Comparison of ENCODE assay signal across 8 cellular contexts in the genomic region with DNA sequence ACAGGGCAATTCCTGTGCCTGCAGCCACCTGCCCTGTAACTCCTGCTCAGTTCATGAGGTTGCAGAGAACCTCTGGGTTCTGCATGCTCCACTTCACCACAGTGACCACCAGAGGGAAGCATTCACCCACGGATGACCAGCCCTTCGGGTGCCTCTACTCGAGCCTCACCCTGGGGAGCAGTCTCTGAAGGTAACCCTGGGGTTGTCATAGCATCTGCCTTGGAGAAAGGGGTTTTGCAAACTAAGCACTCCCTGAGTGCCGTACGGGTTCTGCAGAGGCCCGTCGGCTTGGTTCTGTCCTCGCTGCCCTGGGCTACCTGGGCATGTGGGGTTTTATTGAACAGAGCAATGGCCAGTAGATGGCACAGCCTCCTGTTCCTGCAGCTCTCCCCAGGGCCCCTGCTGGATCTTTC. TPM values are rescaled to one million over a fixed set of nuclear protein-coding genes. Genes with fewer than 3 reads are reported as not detected.
DNase-seq lines count a peak whose midpoint lies in the region; ATAC-seq and TF ChIP-seq lines count a peak whose summit lies in the region.

No MANE protein-coding gene starts in this region.

- no peaks in the 10 kb centered on the region for H3K36me3 Mint-ChIP-seq in activated T-helper 1 cell treated with anti-CD3 and anti-CD28 coated beads, Interleukin-12 subunit alpha, Interleukin-12 subunit beta, Interleukin-2, Interleukin-4 antibody, amounts not matched to agents 30 ng/mL and 10 ng/mL and 1 ng/mL, durations not matched to agents 14 hours and 24 hours and 36 hours (ENCODE audit: low read depth)

- H3K27ac Mint-ChIP-seq in activated T-helper 1 cell treated with anti-CD3 and anti-CD28 coated beads, Interleukin-12 subunit alpha, Interleukin-12 subunit beta, Interleukin-2, Interleukin-4 antibody, amounts not matched to agents 30 ng/mL and 10 ng/mL and 1 ng/mL, durations not matched to agents 14 hours and 24 hours and 36 hours: no peak overlapping the region

- H3K9me3 Mint-ChIP-seq in activated T-helper 1 cell treated with anti-CD3 and anti-CD28 coated beads, Interleukin-12 subunit alpha, Interleukin-12 subunit beta, Interleukin-2, Interleukin-4 antibody, amounts not matched to agents 30 ng/mL and 10 ng/mL and 1 ng/mL, durations not matched to agents 14 hours and 24 hours and 36 hours: no peaks in the 10 kb centered on the region

- H3K9me3 ChIP-seq in vagina: no peaks in the 10 kb centered on the region

- TF ChIP-seq POLR2A in vagina (IDR thresholded peaks at IDR 0.05): no peak

- no peaks in the 10 kb centered on the region for H3K4me1 ChIP-seq in vagina

- no peak overlapping the region for H3K4me3 Mint-ChIP-seq in activated T-helper 1 cell treated with anti-CD3 and anti-CD28 coated beads, Interleukin-12 subunit alpha, Interleukin-12 subunit beta, Interleukin-2, Interleukin-4 antibody, amounts not matched to agents 30 ng/mL and 10 ng/mL and 1 ng/mL, durations not matched to agents 14 hours and 24 hours and 36 hours

- DNase-seq in AG10803 (ENCODE audit: low read depth) (peak; percentile 37), HS-5 (ENCODE audit: low read depth) (peak; percentile 11), RPMI7951 (ENCODE audit: low read depth) (peak; percentile 68), foreskin melanocyte (peak; percentile 35), posterior cingulate gyrus (peak; percentile 53 to 95 (median 68)), vagina (ENCODE audit: extremely low spot score in 2 of 2) (no peak)
- DNase-seq in activated T-helper 1 cell treated with anti-CD3 and anti-CD28 coated beads, Interleukin-12 subunit alpha, Interleukin-12 subunit beta, Interleukin-2, Interleukin-4 antibody, amounts not matched to agents 30 ng/mL and 10 ng/mL and 1 ng/mL, durations not matched to agents 14 hours and 24 hours and 36 hours (ENCODE audit: low spot score): peak; percentile 54

- H3K27ac ChIP-seq in vagina: no peak overlapping the region

- intact Hi-C loops in activated T-helper 1 cell treated with anti-CD3 and anti-CD28 coated beads, Interleukin-12 subunit alpha, Interleukin-12 subunit beta, Interleukin-2, Interleukin-4 antibody, amounts not matched to agents 30 ng/mL and 10 ng/mL and 1 ng/mL, durations not matched to agents 14 hours and 24 hours and 36 hours (cut with micrococcal nuclease): loop anchor here (1.0 to 10.0 kb wide), 3 partner anchors 105 to 273 kb away; no protein-coding TSS in a partner anchor
- intact Hi-C loops in posterior cingulate gyrus (cut with DNase I) (no loop called here), vagina (cut with DNase I) (no loop called here)

- H3K4me3 ChIP-seq in AG10803 (ENCODE audit: low read length) (no peak overlapping the region), vagina (no peak overlapping the region)

- H3K4me1 Mint-ChIP-seq in activated T-helper 1 cell treated with anti-CD3 and anti-CD28 coated beads, Interleukin-12 subunit alpha, Interleukin-12 subunit beta, Interleukin-2, Interleukin-4 antibody, amounts not matched to agents 30 ng/mL and 10 ng/mL and 1 ng/mL, durations not matched to agents 14 hours and 24 hours and 36 hours (ENCODE audit: low read depth): no peaks in the 10 kb centered on the region

- no peaks in the 10 kb centered on the region for H3K36me3 ChIP-seq in vagina

- TF ChIP-seq CTCF in AG10803 (conservative IDR thresholded peaks at IDR 0.05; ENCODE audit: low read length) (peak; percentile 80), vagina (IDR thresholded peaks at IDR 0.05) (peak; percentile 22 to 41 (median 23))

- no peaks in the 10 kb centered on the region for H3K27me3 ChIP-seq in vagina

- peaks cover under 1% of the 10 kb centered on the region for H3K27me3 Mint-ChIP-seq in activated T-helper 1 cell treated with anti-CD3 and anti-CD28 coated beads, Interleukin-12 subunit alpha, Interleukin-12 subunit beta, Interleukin-2, Interleukin-4 antibody, amounts not matched to agents 30 ng/mL and 10 ng/mL and 1 ng/mL, durations not matched to agents 14 hours and 24 hours and 36 hours (ENCODE audit: insufficient read depth)

- ATAC-seq in GM19023 (IDR thresholded peaks at IDR 0.05; ENCODE audit: unreplicated experiment): peak; percentile 79

RNA-seq across cellular contexts. Expression of gene CST5, which starts 10.2 kb away (rescaled TPM):
- total RNA-seq in RPMI7951 (2014; rRNA removed; shearing (Covaris generic)): not detected in 2 replicates
- total RNA-seq in activated T-helper 1 cell treated with anti-CD3 and anti-CD28 coated beads, Interleukin-12 subunit alpha, Interleukin-12 subunit beta, Interleukin-2, Interleukin-4 antibody, amounts not matched to agents 30 ng/mL and 10 ng/mL and 1 ng/mL, durations not matched to agents 14 hours and 24 hours and 36 hours: not detected in 2 replicates
- not detected for total RNA-seq in vagina

Comparison
In these comparisons a context has a peak if more than half of its experiments do, and no peak if none do; other contexts are left out.
1. DNase-seq: peak in AG10803 (single experiment), HS-5 (single experiment), RPMI7951 (single experiment), activated T-helper 1 cell treated with anti-CD3 and anti-CD28 coated beads, Interleukin-12 subunit alpha, Interleukin-12 subunit beta, Interleukin-2, Interleukin-4 antibody, amounts not matched to agents 30 ng/mL and 10 ng/mL and 1 ng/mL, durations not matched to agents 14 hours and 24 hours and 36 hours (single experiment), foreskin melanocyte (single experiment) and posterior cingulate gyrus (10 of 10); none in vagina (0 of 2).